23 cellular contexts compared by ENCODE assay signal in genomic region chr1:1946540-1946939, GRCh38. TPM values are rescaled to one million over a fixed set of nuclear protein-coding genes. Genes with fewer than 3 reads are reported as not detected.
DNase-seq lines count a peak whose midpoint lies in the region; ATAC-seq, FAIRE-seq and TF ChIP-seq lines count a peak whose summit lies in the region.
"Had no signal": no experiment of that assay in that cellular context is flagged by ENCODE, and none has a peak within 500 bp of the region (broad histone marks: within the 10 kb centered on the region; RNA-seq: fewer than 3 reads in every experiment).

No MANE protein-coding gene starts in this region.

- TF ChIP-seq CTCF in chondrocyte (IDR thresholded peaks at IDR 0.05) (no peak), kidney (IDR thresholded peaks at IDR 0.05; ENCODE audit: borderline replicate concordance, extremely low read depth, insufficient read depth) (no peak), stomach (IDR thresholded peaks at IDR 0.05) (no peak)

- H3K9me3 ChIP-seq in kidney (ENCODE audit: control insufficient read depth in 1 of 2, low read length in 2 of 2), result no peaks in the 10 kb centered on the region
- H3K9me3 ChIP-seq in stomach, result no peaks in the 10 kb centered on the region
- H3K9me3 ChIP-seq: colonic mucosa, SJSA1, upper lobe of left lung had no signal

- no peak for ATAC-seq in GM21423 (IDR thresholded peaks at IDR 0.05; ENCODE audit: unreplicated experiment)
- no peak for ATAC-seq in HG02763 (IDR thresholded peaks at IDR 0.05; ENCODE audit: unreplicated experiment)

- no peak overlapping the region for H3K9ac ChIP-seq in kidney (ENCODE audit: low read length in 2 of 2)

- TF ChIP-seq POLR2A in stomach (IDR thresholded peaks at IDR 0.05), result no peak

- 13 to 51% (median 16%) methylated on average over 2 to 11 of the region's 11 CpGs for WGBS in stomach, 5 donors

- H3K4me1 ChIP-seq in kidney (ENCODE audit: control insufficient read depth in 1 of 2, insufficient read depth in 1 of 2, low read depth in 1 of 2, low read length in 2 of 2), result peaks cover 5 to 7% of the 10 kb centered on the region in 2 donors
- H3K4me1 ChIP-seq in stomach, result peaks cover 8 to 24% (median 21%) of the 10 kb centered on the region in 4 donors
- H3K4me1 ChIP-seq: colonic mucosa had no signal

- intact Hi-C loops in kidney (cut with DNase I) (no loop called here), stomach (cut with DNase I; ENCODE audit: low total_unique reads) (loop anchor here (5.0 kb wide), 1 partner anchor 106 kb away; the partner anchor contains the start of gene PRKCZ)

- no peak overlapping the region for H3K4me3 Mint-ChIP-seq in chondrocyte (ENCODE audit: unreplicated experiment)

- FAIRE-seq in kidney (lab: Jason Lieb, UNC), result no peak

- no peak for TF ChIP-seq EP300 in stomach (IDR thresholded peaks at IDR 0.05)

- H3K36me3 ChIP-seq in kidney (ENCODE audit: control insufficient read depth in 1 of 2, insufficient read depth in 2 of 2, low read length in 2 of 2), result no peaks in the 10 kb centered on the region
- H3K36me3 ChIP-seq in stomach, result no peaks in the 10 kb centered on the region
- H3K36me3 ChIP-seq: colonic mucosa, SJSA1, upper lobe of left lung had no signal

- no peak overlapping the region for H3K27ac Mint-ChIP-seq in chondrocyte (ENCODE audit: unreplicated experiment)

- peak; percentile 65 for DNase-seq in DMS 273 (lab: John Stamatoyannopoulos, UW; ENCODE audit: unreplicated experiment)
- DNase-seq in DMS 273 treated with DMSO at 0.1 percent for 48 hours (lab: John Stamatoyannopoulos, UW), result no peak
- DNase-seq in chondrocyte (ENCODE audit: low spot score), result peak; percentile 68
- peak; percentile 93 for DNase-seq in kidney
- peak; percentile 82 for DNase-seq in stomach
- DNase-seq in NOMO-1 (lab: John Stamatoyannopoulos, UW; ENCODE audit: unreplicated experiment in 2 of 2), result no peak
- DNase-seq: activated effector memory CD4-positive, alpha-beta T cell treated with Interleukin-2 at 50 U/mL for 16 hours; amniotic stem cell; colonic mucosa; GOT3; Kasumi-1; NCI-H1436 treated with DMSO at 0.1 percent for 48 hours; NCI-H446; stimulated activated naive CD4-positive, alpha-beta T cell treated with Interleukin-2 at 50 U/mL for 16 hours; T-helper 2 cell had no signal

- peaks cover 7% of the 10 kb centered on the region for H3K9me3 Mint-ChIP-seq in chondrocyte (ENCODE audit: low read depth)

- H3K27me3 Mint-ChIP-seq in chondrocyte (ENCODE audit: low read depth), result peaks cover 24% of the 10 kb centered on the region

- no peak overlapping the region for H3K27ac ChIP-seq in kidney (ENCODE audit: low read depth in 2 of 2, low read length in 2 of 2)
- H3K27ac ChIP-seq in stomach, result no peak overlapping the region
- H3K27ac ChIP-seq: 22Rv1, colonic mucosa, SJSA1 had no signal

- peaks cover 0 to 31% (median 12%) of the 10 kb centered on the region in 3 donors for H3K27me3 ChIP-seq in stomach
- H3K27me3 ChIP-seq: colonic mucosa, upper lobe of left lung had no signal

- no peak overlapping the region for H3K4me3 ChIP-seq in kidney (ENCODE audit: low read length in 2 of 2)
- no peak overlapping the region for H3K4me3 ChIP-seq in stomach
- H3K4me3 ChIP-seq: colonic mucosa, SJSA1, upper lobe of left lung had no signal

- H3K4me1 Mint-ChIP-seq in chondrocyte (ENCODE audit: low read depth), result peaks cover 5% of the 10 kb centered on the region

- H3K36me3 Mint-ChIP-seq in chondrocyte (ENCODE audit: low read depth), result no peaks in the 10 kb centered on the region

RNA-seq across cellular contexts. Expression of gene TMEM52, which starts 27.5 kb away (rescaled TPM):
- 0.67 to 0.90 TPM (median 0.68 TPM) in 3 replicates for total RNA-seq in chondrocyte
- 0.50 TPM for total RNA-seq in kidney
- polyA plus RNA-seq in kidney (ENCODE audit: insufficient read depth, low read depth, low replicate concordance), result 5.1 TPM
- 1 to 10 TPM in 1 of 5 donors, not detected in 4; 9.8 TPM for total RNA-seq in stomach
- 10 to 100 TPM in 1 of 3 donors, 1 to 10 TPM in 2; 5.0 to 10.4 (median 6.2) TPM for polyA plus RNA-seq in stomach

RNA-seq across cellular contexts. Expression of gene CALML6, which starts 31.5 kb away (rescaled TPM):
- total RNA-seq in chondrocyte, result 2.1 to 2.3 TPM (median 2.1 TPM) in 3 replicates
- 0.13 TPM for total RNA-seq in kidney
- polyA plus RNA-seq in kidney (ENCODE audit: insufficient read depth, low read depth, low replicate concordance), result 1.2 TPM
- total RNA-seq in stomach, result not detected
- polyA plus RNA-seq in stomach, result 1 to 10 TPM; 1.4 to 5.7 (median 2.6) TPM
- total RNA-seq: SJSA1 had no signal
- polyA plus RNA-seq: neural cell had no signal

RNA-seq across cellular contexts. Expression of gene GNB1, which starts 55.7 kb away (rescaled TPM):
- total RNA-seq in chondrocyte (419 to 543 TPM (median 538 TPM) in 3 replicates), kidney (347 TPM), stomach (100 to 1,000 TPM in 4 of 5 donors, 10 to 100 TPM in 1; 49.6 to 195 (median 124) TPM)
- polyA plus RNA-seq in kidney (ENCODE audit: insufficient read depth, low read depth, low replicate concordance) (144 TPM), stomach (100 to 1,000 TPM in 2 of 3 donors, 10 to 100 TPM in 1; 66.2 to 146 (median 126) TPM)

RNA-seq across cellular contexts. Expression of gene CFAP74, which starts 57.0 kb away (rescaled TPM):
- total RNA-seq in chondrocyte, result not detected in 3 replicates
- not detected for total RNA-seq in kidney
- not detected for polyA plus RNA-seq in kidney (ENCODE audit: insufficient read depth, low read depth, low replicate concordance)
- total RNA-seq in stomach, result under 1 TPM in 1 of 5 donors, not detected in 4; under 0.01 TPM
- not detected for polyA plus RNA-seq in stomach
- total RNA-seq: glomerular endothelial cell, mesenteric fat pad, SJSA1 had no signal

Comparison
In these comparisons a context has a peak if more than half of its experiments do, and no peak if none do; other contexts are left out.
1. DNase-seq: peak in DMS 273 (single experiment), chondrocyte (single experiment), kidney (single experiment) and stomach (single experiment); none in DMS 273 treated with DMSO at 0.1 percent for 48 hours (single experiment) and NOMO-1 (0 of 2).